In genomic region chrX:262391-262909, GRCh38 we compare ENCODE assay signal across 14 cellular contexts. TPM values are rescaled to one million over a fixed set of nuclear protein-coding genes. Genes with fewer than 3 reads are reported as not detected.
DNase-seq lines count a peak whose midpoint lies in the region; ATAC-seq and TF ChIP-seq lines count a peak whose summit lies in the region.
"Had no signal": no experiment of that assay in that cellular context is flagged by ENCODE, and none has a peak within 500 bp of the region (broad histone marks: within the 10 kb centered on the region; RNA-seq: fewer than 3 reads in every experiment).

No MANE protein-coding gene starts in this region.

- H3K9me3 ChIP-seq in WERI-Rb-1 (ENCODE audit: severe bottlenecking) (no peaks in the 10 kb centered on the region), trophoblast cell (ENCODE audit: insufficient read depth, low read depth, low read length) (peaks cover 3% of the 10 kb centered on the region), SJCRH30 (replicated peaks) (no peaks in the 10 kb centered on the region)
- H3K9me3 ChIP-seq: SJSA1, testis had no signal

- H4K12ac ChIP-seq in trophoblast cell (ENCODE audit: low read depth, low read length) = no peak overlapping the region

- H3K9me3 Mint-ChIP-seq in T-helper 2 cell treated with Interferon-gamma antibody and Interleukin-4, amounts not matched to agents 5 μg/mL and 100 μg/mL, for 36 hours = no peaks in the 10 kb centered on the region

- H3K4me2 ChIP-seq in trophoblast cell (ENCODE audit: low read length) = no peak overlapping the region

- peak overlapping the region; percentile 48 for H3K4ac ChIP-seq in trophoblast cell (ENCODE audit: low read depth, low read length)

- H3K4me1 ChIP-seq in trophoblast cell (ENCODE audit: control insufficient read depth in 1 of 2, insufficient read depth in 2 of 2, low read length in 2 of 2) (peaks cover 11 to 14% of the 10 kb centered on the region in 2 experiments), SJCRH30 (no peaks in the 10 kb centered on the region)
- H3K4me1 ChIP-seq: SJSA1, testis had no signal

- peak overlapping the region; percentile 96 for H2BK120ac ChIP-seq in trophoblast cell (ENCODE audit: insufficient read depth, low read length, poor library complexity)

- H3K27me3 ChIP-seq in WERI-Rb-1 (ENCODE audit: insufficient read depth, low read depth, severe bottlenecking) = no peaks in the 10 kb centered on the region
- no peaks in the 10 kb centered on the region for H3K27me3 ChIP-seq in trophoblast cell (ENCODE audit: insufficient read depth, low read length)
- no peaks in the 10 kb centered on the region for H3K27me3 ChIP-seq in SJCRH30
- H3K27me3 ChIP-seq: SJSA1, testis had no signal

- H4K8ac ChIP-seq in trophoblast cell (ENCODE audit: low read depth, low read length) = peak overlapping the region; percentile 87

- H3K4me3 Mint-ChIP-seq in T-helper 2 cell treated with Interferon-gamma antibody and Interleukin-4, amounts not matched to agents 5 μg/mL and 100 μg/mL, for 36 hours = no peak overlapping the region

- H3K4me3 ChIP-seq in WERI-Rb-1 (ENCODE audit: low read depth, low read length) (peak overlapping the region; percentile 28), trophoblast cell (ENCODE audit: low read depth, low read length) (no peak overlapping the region), SJCRH30 (no peak overlapping the region)
- H3K4me3 ChIP-seq: SJSA1, testis had no signal

- H3K27ac Mint-ChIP-seq in T-helper 2 cell treated with Interferon-gamma antibody and Interleukin-4, amounts not matched to agents 5 μg/mL and 100 μg/mL, for 36 hours = no peak overlapping the region

- H3K4me1 Mint-ChIP-seq in T-helper 2 cell treated with Interferon-gamma antibody and Interleukin-4, amounts not matched to agents 5 μg/mL and 100 μg/mL, for 36 hours (ENCODE audit: low read depth) = no peaks in the 10 kb centered on the region

- H3K27me3 Mint-ChIP-seq in T-helper 2 cell treated with Interferon-gamma antibody and Interleukin-4, amounts not matched to agents 5 μg/mL and 100 μg/mL, for 36 hours (ENCODE audit: low read depth) = no peaks in the 10 kb centered on the region

- H2AFZ ChIP-seq in trophoblast cell (ENCODE audit: insufficient read depth, low read length, poor library complexity) = peak overlapping the region; percentile 48

- H3K27ac ChIP-seq in WERI-Rb-1 (peak overlapping the region; percentile 81), trophoblast cell (ENCODE audit: low read depth, low read length) (peak overlapping the region; percentile 94), SJCRH30 (no peak overlapping the region)
- H3K27ac ChIP-seq: SJSA1, testis had no signal

- peak; percentile 6 for DNase-seq in WERI-Rb-1
- no peak for DNase-seq in trophoblast cell
- no peak for DNase-seq in SJCRH30
- DNase-seq in NCI-H146 treated with DMSO at 0.1 percent for 48 hours (lab: John Stamatoyannopoulos, UW; ENCODE audit: unreplicated experiment) = no peak
- no peak for DNase-seq in T-helper 2 cell treated with Interferon-gamma antibody and Interleukin-4, amounts not matched to agents 5 μg/mL and 100 μg/mL, for 36 hours (ENCODE audit: low spot score)
- DNase-seq: activated CD4-positive, alpha-beta T cell treated with anti-CD3 and anti-CD28 coated beads for 1 hour; activated naive CD4-positive, alpha-beta T cell treated with anti-CD3 and anti-CD28 coated beads, Interleukin-2, amount 50 U/mL, for 16 hours; foreskin fibroblast; NCI-H446 treated with DMSO at 0.1 percent for 48 hours; testis had no signal

- H3K18ac ChIP-seq in trophoblast cell (ENCODE audit: low read length) = no peak overlapping the region

- no peaks in the 10 kb centered on the region for H3K36me3 ChIP-seq in WERI-Rb-1
- H3K36me3 ChIP-seq in trophoblast cell (ENCODE audit: control insufficient read depth in 1 of 2, insufficient read depth in 2 of 2, low read length in 2 of 2) = no peaks in the 10 kb centered on the region
- H3K36me3 ChIP-seq in SJCRH30 = no peaks in the 10 kb centered on the region
- H3K36me3 ChIP-seq: SJSA1 had no signal

- peak overlapping the region; percentile 92 for H2AK5ac ChIP-seq in trophoblast cell (ENCODE audit: low read length)

- H3K36me3 Mint-ChIP-seq in T-helper 2 cell treated with Interferon-gamma antibody and Interleukin-4, amounts not matched to agents 5 μg/mL and 100 μg/mL, for 36 hours (ENCODE audit: low read depth) = no peaks in the 10 kb centered on the region

- peak; percentile 70 for ATAC-seq in GM19395 (IDR thresholded peaks at IDR 0.05; ENCODE audit: unreplicated experiment)
- ATAC-seq in HG02840 (IDR thresholded peaks at IDR 0.05; ENCODE audit: low FRiP score, unreplicated experiment) = peak; percentile 59
- no peak for ATAC-seq in HG03378 (IDR thresholded peaks at IDR 0.05; ENCODE audit: unreplicated experiment)

- H2BK5ac ChIP-seq in trophoblast cell (ENCODE audit: low read depth, low read length, poor library complexity) = peak overlapping the region; percentile 19

- no peak overlapping the region for H3K23ac ChIP-seq in trophoblast cell (ENCODE audit: low read length)

- peak overlapping the region; percentile 99 for H2BK12ac ChIP-seq in trophoblast cell (ENCODE audit: low read length)

- H3K79me2 ChIP-seq in trophoblast cell (ENCODE audit: control insufficient read depth, insufficient read depth, low read length, poor library complexity) = peaks cover 3% of the 10 kb centered on the region

- peak overlapping the region; percentile 94 for H4K91ac ChIP-seq in trophoblast cell (ENCODE audit: low read depth, low read length)

- no peak overlapping the region for H3K9ac ChIP-seq in trophoblast cell (ENCODE audit: low read length)

- no peak for TF ChIP-seq CTCF in WERI-Rb-1 (IDR thresholded peaks at IDR 0.05; ENCODE audit: low read depth, low read length)

- peak overlapping the region; percentile 81 for H3K14ac ChIP-seq in trophoblast cell (ENCODE audit: low read length)

- H3K79me1 ChIP-seq in trophoblast cell (ENCODE audit: low read length) = peaks cover 15% of the 10 kb centered on the region

- WGBS in trophoblast cell (ENCODE audit: extremely low coverage, insufficient coverage, insufficient read length) = no CpG with 5 or more reads among the region's 13 CpGs

RNA-seq across cellular contexts. Expression of gene PLCXD1, which starts 18.7 kb away (rescaled TPM):
- 50.3 and 51.6 TPM in 2 replicates for polyA plus RNA-seq in trophoblast cell (2013)
- 16.0 and 16.2 TPM in 2 replicates for total RNA-seq in SJCRH30 (2014; rRNA removed; shearing (Covaris generic))

RNA-seq across cellular contexts. Expression of gene GTPBP6, which starts 56.1 kb away (rescaled TPM):
- 30.2 and 30.6 TPM in 2 replicates for polyA plus RNA-seq in trophoblast cell (2013)
- total RNA-seq in SJCRH30 (2014; rRNA removed; shearing (Covaris generic)) = 29.6 and 37.0 TPM in 2 replicates
